In genomic region chr10:86747796-86748581, GRCh38 we compare ENCODE assay signal across 22 cellular contexts. TPM values are rescaled to one million over a fixed set of nuclear protein-coding genes. Genes with fewer than 3 reads are reported as not detected.
A peak's percentile ranks its signal among the peaks of the same experiment; 100 is the strongest.
DNase-seq lines count a peak whose midpoint lies in the region; ATAC-seq and TF ChIP-seq lines count a peak whose summit lies in the region.
"Had no signal": no experiment of that assay in that cellular context is flagged by ENCODE, and none has a peak within 500 bp of the region (broad histone marks: within the 10 kb centered on the region; RNA-seq: fewer than 3 reads in every experiment).

No MANE protein-coding gene starts in this region.

- peaks cover 15 to 51% (median 47%) of the 10 kb centered on the region in 4 donors for H3K4me1 ChIP-seq in esophagus muscularis mucosa

- WGBS in esophagus muscularis mucosa: 20% methylated on average over 7 of the region's 7 CpGs

- no peak for TF ChIP-seq CTCF in esophagus muscularis mucosa (IDR thresholded peaks at IDR 0.05)

- no peaks in the 10 kb centered on the region for H3K36me3 Mint-ChIP-seq in T-helper 17 cell (ENCODE audit: low read depth)
- H3K36me3 Mint-ChIP-seq: CD4-positive, alpha-beta memory T cell; stimulated activated memory B cell treated with anti-CD40 and anti-IgM and Interleukin-4, amounts not matched to agents 10 μg/mL and 1 μg/mL and 100 μg/mL, for 72 hours had no signal

- H3K27me3 ChIP-seq in esophagus muscularis mucosa: no peaks in the 10 kb centered on the region
- H3K27me3 ChIP-seq: tibial artery had no signal

- no peak for ATAC-seq in T-helper 17 cell
- ATAC-seq: stimulated activated memory B cell treated with anti-CD40 and anti-IgM and Interleukin-4, amounts not matched to agents 10 μg/mL and 1 μg/mL and 100 μg/mL, for 72 hours had no signal

- H3K27ac ChIP-seq in esophagus muscularis mucosa (replicated peaks in 1 of 4): peak overlapping the region; percentile 6 to 64 (median 40)
- H3K27ac ChIP-seq: tibial artery had no signal

- H3K4me3 Mint-ChIP-seq in T-helper 17 cell: no peak overlapping the region
- H3K4me3 Mint-ChIP-seq: CD4-positive, alpha-beta memory T cell; neural crest cell; stimulated activated memory B cell treated with anti-CD40 and anti-IgM and Interleukin-4, amounts not matched to agents 10 μg/mL and 1 μg/mL and 100 μg/mL, for 72 hours had no signal

- no peaks in the 10 kb centered on the region for H3K27me3 Mint-ChIP-seq in T-helper 17 cell
- H3K27me3 Mint-ChIP-seq: stimulated activated memory B cell treated with anti-CD40 and anti-IgM and Interleukin-4, amounts not matched to agents 10 μg/mL and 1 μg/mL and 100 μg/mL, for 72 hours had no signal

- no peak overlapping the region for H3K4me3 ChIP-seq in esophagus muscularis mucosa
- H3K4me3 ChIP-seq: tibial artery had no signal

- TF ChIP-seq EP300 in esophagus muscularis mucosa (IDR thresholded peaks at IDR 0.05): no peak

- H3K27ac Mint-ChIP-seq in T-helper 17 cell: no peak overlapping the region
- H3K27ac Mint-ChIP-seq: CD4-positive, alpha-beta memory T cell; stimulated activated memory B cell treated with anti-CD40 and anti-IgM and Interleukin-4, amounts not matched to agents 10 μg/mL and 1 μg/mL and 100 μg/mL, for 72 hours had no signal

- TF ChIP-seq POLR2A in esophagus muscularis mucosa (IDR thresholded peaks at IDR 0.05; ENCODE audit: low read depth): no peak

- no peaks in the 10 kb centered on the region for H3K36me3 ChIP-seq in esophagus muscularis mucosa
- H3K36me3 ChIP-seq: tibial artery had no signal

- peaks cover 9% of the 10 kb centered on the region for H3K4me1 Mint-ChIP-seq in T-helper 17 cell

- DNase-seq in NCI-H1092 treated with DMSO at 0.1 percent for 48 hours (lab: John Stamatoyannopoulos, UW) (peak; percentile 19), NCI-H1092 (lab: John Stamatoyannopoulos, UW) (no peak), NCI-H146 (lab: John Stamatoyannopoulos, UW) (peak; percentile 48), esophagus muscularis mucosa (ENCODE audit: extremely low spot score) (no peak), pulmonary artery endothelial cell (ENCODE audit: low read depth, low spot score) (peak; percentile 81), T-helper 17 cell (no peak)
- no peak for DNase-seq in activated CD4-positive, alpha-beta T cell treated with anti-CD3 and anti-CD28 coated beads for 4 hours
- no peak for DNase-seq in activated CD8-positive, alpha-beta memory T cell treated with anti-CD3 and anti-CD28 coated beads, Interleukin-2, amount 50 U/mL, for 48 hours
- DNase-seq: activated CD4-positive, alpha-beta T cell treated with anti-CD3 and anti-CD28 coated beads for 1 hour; activated effector memory CD4-positive, alpha-beta T cell treated with anti-CD3 and anti-CD28 coated beads, Interleukin-2, amount 50 U/mL, for 16 hours; amygdala; CD4-positive, alpha-beta memory T cell; central memory CD4-positive, alpha-beta T cell; effector CD8-positive, alpha-beta T cell; EL; H7; hypothalamus; kidney; SK-N-SH; tibial artery had no signal

- no peaks in the 10 kb centered on the region for H3K9me3 ChIP-seq in esophagus muscularis mucosa
- H3K9me3 ChIP-seq in T-helper 17 cell (ENCODE audit: control insufficient read depth, low read length, poor library complexity, severe bottlenecking): no peaks in the 10 kb centered on the region
- H3K9me3 ChIP-seq: SK-N-SH, tibial artery had no signal

- intact Hi-C loops in esophagus muscularis mucosa (cut with DNase I): no loop called here

RNA-seq across cellular contexts. Expression of gene BMPR1A, which starts 8.4 kb away (rescaled TPM):
- total RNA-seq in esophagus muscularis mucosa (100 to 1,000 TPM in 1 of 4 donors, 10 to 100 TPM in 3; 66.1 to 110 (median 90.5) TPM), pulmonary artery endothelial cell (1.4 and 3.0 TPM in 2 replicates), T-helper 17 cell (10 to 100 TPM in 1 of 2 donors, 1 to 10 TPM in 1; 7.6 to 14.8 TPM)

Comparison
In these comparisons a context has a peak if more than half of its experiments do, and no peak if none do; other contexts are left out.
1. DNase-seq: peak in NCI-H1092 treated with DMSO at 0.1 percent for 48 hours (single experiment), NCI-H146 (single experiment) and pulmonary artery endothelial cell (single experiment); none in NCI-H1092 (single experiment), esophagus muscularis mucosa (single experiment), activated CD4-positive, alpha-beta T cell treated with anti-CD3 and anti-CD28 coated beads for 4 hours (0 of 2), T-helper 17 cell (0 of 3) and activated CD8-positive, alpha-beta memory T cell treated with anti-CD3 and anti-CD28 coated beads, Interleukin-2, amount 50 U/mL, for 48 hours (single experiment).
2. RNA of gene BMPR1A, which starts 8.4 kb away (total RNA-seq): 66.1 to 110 TPM in esophagus muscularis mucosa; 7.6 to 14.8 TPM in T-helper 17 cell and 1.4 to 3.0 TPM in pulmonary artery endothelial cell; every median in the first group is over 4 times any median in the second.